ENCODE assay signal across 20 cellular contexts in the genomic region with DNA sequence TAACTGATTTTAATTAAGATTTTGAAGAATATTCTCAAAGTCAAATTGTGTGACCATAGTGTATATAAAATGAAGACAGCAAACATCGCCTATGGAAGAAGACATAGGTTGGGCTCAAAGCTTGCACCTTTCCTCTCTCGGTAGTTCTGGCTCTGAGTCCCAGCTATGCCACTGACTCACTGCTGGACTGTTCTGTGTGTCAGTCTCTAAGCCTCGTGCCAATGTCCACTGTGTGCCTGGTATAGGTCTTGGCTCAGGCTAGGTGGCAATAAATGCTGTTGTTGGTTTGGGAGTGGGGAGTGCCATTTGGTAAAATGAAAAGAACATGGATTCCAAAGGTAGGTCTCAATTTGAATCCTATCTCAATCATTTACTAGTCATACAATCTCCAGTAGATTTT.
"Had no signal": no experiment of that assay in that cellular context is flagged by ENCODE, and none has a peak within 500 bp of the region (broad histone marks: within the 10 kb centered on the region; RNA-seq: fewer than 3 reads in every experiment).

No MANE protein-coding gene starts in this region.

- H3K4me1 Mint-ChIP-seq: activated T-helper 17 cell treated with anti-CD3 and anti-CD28 coated beads, Interleukin-2, amount 50 U/mL, for 72 hours; central memory CD8-positive, alpha-beta T cell; mesothelial cell of epicardium; naive thymus-derived CD8-positive, alpha-beta T cell; WTC11 had no signal

- H3K4me3 ChIP-seq: ascending aorta, dorsolateral prefrontal cortex, esophagus muscularis mucosa, gastroesophageal sphincter, tibial nerve had no signal

- H3K27ac Mint-ChIP-seq: activated naive CD4-positive, alpha-beta T cell treated with anti-CD3 and anti-CD28 coated beads, Interleukin-2, amount 50 U/mL, for 72 hours; activated T-helper 17 cell treated with anti-CD3 and anti-CD28 coated beads, Interleukin-2, amount 50 U/mL, for 72 hours; effector memory CD8-positive, alpha-beta T cell; mesothelial cell of epicardium; stimulated activated naive CD8-positive, alpha-beta T cell treated with anti-CD3 and anti-CD28 coated beads, Interleukin-15, Interleukin-2, amounts not matched to agents 100 ng/mL and 50 ng/mL, for 24 hours; WTC11 had no signal

- H3K4me1 ChIP-seq: tibial nerve had no signal

- DNase-seq: activated T-cell treated with anti-CD3 and anti-CD28 coated beads, Interleukin-2, amount 50 U/mL, for 1 hour; brain microvascular endothelial cell; dorsolateral prefrontal cortex; effector memory CD8-positive, alpha-beta T cell; naive thymus-derived CD8-positive, alpha-beta T cell; retina; stimulated activated CD4-positive, alpha-beta T cell treated with anti-CD3 and anti-CD28 coated beads, Interleukin-12 subunit alpha, Interleukin-12 subunit beta, amount 100 ng/mL, for 4 hours; stimulated activated CD4-positive, alpha-beta T cell treated with anti-CD3 and anti-CD28 coated beads, Interleukin-4, amount 100 ng/mL, for 4 hours; substantia nigra; T-helper 9 cell had no signal

- H3K9me3 ChIP-seq: ascending aorta, esophagus muscularis mucosa, gastroesophageal sphincter, tibial nerve had no signal

- H3K9me3 Mint-ChIP-seq: activated naive CD4-positive, alpha-beta T cell treated with anti-CD3 and anti-CD28 coated beads, Interleukin-2, amount 50 U/mL, for 72 hours; activated T-helper 17 cell treated with anti-CD3 and anti-CD28 coated beads, Interleukin-2, amount 50 U/mL, for 72 hours; central memory CD8-positive, alpha-beta T cell; effector memory CD8-positive, alpha-beta T cell; mesothelial cell of epicardium; naive thymus-derived CD8-positive, alpha-beta T cell; stimulated activated naive CD8-positive, alpha-beta T cell treated with anti-CD3 and anti-CD28 coated beads, Interleukin-15, Interleukin-2, amounts not matched to agents 100 ng/mL and 50 ng/mL, for 24 hours; WTC11 had no signal

- H3K27ac ChIP-seq: brain microvascular endothelial cell, dorsolateral prefrontal cortex, esophagus muscularis mucosa, gastroesophageal sphincter, tibial nerve had no signal

- H3K4me3 Mint-ChIP-seq: activated T-helper 17 cell treated with anti-CD3 and anti-CD28 coated beads, Interleukin-2, amount 50 U/mL, for 72 hours; central memory CD8-positive, alpha-beta T cell; effector memory CD8-positive, alpha-beta T cell; mesothelial cell of epicardium; naive thymus-derived CD8-positive, alpha-beta T cell; stimulated activated naive CD8-positive, alpha-beta T cell treated with anti-CD3 and anti-CD28 coated beads, Interleukin-15, Interleukin-2, amounts not matched to agents 100 ng/mL and 50 ng/mL, for 24 hours; WTC11 had no signal

- H3K27me3 Mint-ChIP-seq: activated T-helper 17 cell treated with anti-CD3 and anti-CD28 coated beads, Interleukin-2, amount 50 U/mL, for 72 hours; central memory CD8-positive, alpha-beta T cell; effector memory CD8-positive, alpha-beta T cell; naive thymus-derived CD8-positive, alpha-beta T cell; stimulated activated naive CD8-positive, alpha-beta T cell treated with anti-CD3 and anti-CD28 coated beads, Interleukin-15, Interleukin-2, amounts not matched to agents 100 ng/mL and 50 ng/mL, for 24 hours had no signal

- H3K36me3 Mint-ChIP-seq: activated naive CD4-positive, alpha-beta T cell treated with anti-CD3 and anti-CD28 coated beads, Interleukin-2, amount 50 U/mL, for 72 hours; mesothelial cell of epicardium; WTC11 had no signal

- ATAC-seq: activated naive CD4-positive, alpha-beta T cell treated with anti-CD3 and anti-CD28 coated beads, Interleukin-2, amount 50 U/mL, for 72 hours; activated T-helper 17 cell treated with anti-CD3 and anti-CD28 coated beads, Interleukin-2, amount 50 U/mL, for 72 hours; effector memory CD8-positive, alpha-beta T cell; gastroesophageal sphincter; naive thymus-derived CD8-positive, alpha-beta T cell; WTC11 had no signal

- H3K27me3 ChIP-seq: ascending aorta, brain microvascular endothelial cell, dorsolateral prefrontal cortex, esophagus muscularis mucosa, gastroesophageal sphincter, tibial nerve had no signal

- H3K36me3 ChIP-seq: ascending aorta, brain microvascular endothelial cell, esophagus muscularis mucosa, gastroesophageal sphincter, tibial nerve had no signal
